17 cellular contexts compared by ENCODE assay signal in the genomic region with DNA sequence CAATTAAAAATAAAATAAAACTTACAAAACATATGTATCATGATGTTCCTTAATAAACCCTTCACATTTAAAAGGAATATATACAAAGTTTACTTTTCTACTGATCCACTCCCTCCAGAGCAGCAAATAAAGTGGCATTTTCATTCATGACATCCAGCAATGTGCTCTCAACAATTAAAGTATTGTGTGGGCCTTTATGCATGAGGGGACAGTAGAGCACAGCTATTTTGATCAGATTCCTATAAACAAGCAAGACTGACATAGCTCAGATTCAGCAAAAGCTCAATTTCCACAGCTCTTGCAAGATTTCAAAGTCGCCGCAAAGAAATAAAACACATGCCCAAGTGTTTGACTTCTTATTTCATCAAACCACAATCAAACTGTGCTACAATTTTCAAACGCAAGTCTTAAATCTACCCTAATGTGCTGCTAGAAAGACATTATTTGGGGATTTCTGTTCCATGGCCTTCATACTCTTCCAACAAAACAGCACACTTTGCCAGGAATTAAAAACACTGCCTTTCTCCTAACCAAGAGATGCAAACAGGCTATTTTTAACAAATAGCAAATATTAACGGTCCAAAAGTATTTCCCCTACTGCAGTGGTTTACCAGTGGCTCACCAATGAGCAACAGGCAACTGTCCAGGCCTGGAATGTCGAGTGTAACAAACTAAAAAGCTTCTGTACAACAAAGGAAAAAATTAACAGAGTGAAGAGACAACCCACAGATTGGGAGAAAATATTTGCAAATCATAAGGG. TPM values are rescaled to one million over a fixed set of nuclear protein-coding genes. Genes with fewer than 3 reads are reported as not detected.
DNase-seq lines count a peak whose midpoint lies in the region; ATAC-seq, FAIRE-seq and TF ChIP-seq lines count a peak whose summit lies in the region.
"Had no signal": no experiment of that assay in that cellular context is flagged by ENCODE, and none has a peak within 500 bp of the region (broad histone marks: within the 10 kb centered on the region; RNA-seq: fewer than 3 reads in every experiment).

No MANE protein-coding gene starts in this region.

- 72 to 76% methylated on average over 5 of the region's 5 CpGs for WGBS in pancreas, 2 donors

- H3K27me3 ChIP-seq in BJ (ENCODE audit: control insufficient read depth, insufficient read depth, low read length) (no peaks in the 10 kb centered on the region), pancreas (no peaks in the 10 kb centered on the region)
- H3K27me3 ChIP-seq: adrenal gland, heart right ventricle had no signal

- peaks cover 0 to 7% (median 0%) of the 10 kb centered on the region in 3 donors for H3K4me1 ChIP-seq in pancreas
- H3K4me1 ChIP-seq: adrenal gland, parathyroid adenoma had no signal

- no peak for FAIRE-seq in pancreas (lab: Jason Lieb, UNC)
- FAIRE-seq: colon, urothelium cell line had no signal

- peak; percentile 9 for DNase-seq in BJ (ENCODE audit: low read depth)
- DNase-seq in SK-N-MC (ENCODE audit: low read depth, low spot score), result no peak
- peak; percentile 67 for DNase-seq in fibroblast of villous mesenchyme (ENCODE audit: low read depth)
- no peak for DNase-seq in pancreas
- no peak for DNase-seq in SW480 (ENCODE audit: low spot score)
- DNase-seq in NK-92 treated with Interleukin-12 subunit alpha and Interleukin-12 subunit beta, amount 100 ng/mL, for 24 hours (lab: John Stamatoyannopoulos, UW), result no peak
- no peak for DNase-seq in NOMO-1 treated with dmso at 0.1 percent for 144 hours (lab: John Stamatoyannopoulos, UW; ENCODE audit: unreplicated experiment)
- DNase-seq: activated CD4-positive, alpha-beta T cell treated with anti-CD3 and anti-CD28 coated beads, Interleukin-2, amount 10 ng/mL, durations not matched to agents 24 days and 14 days; adrenal gland; heart right ventricle; NCI-H1694; NCI-H446 treated with DMSO at 0.1 percent for 48 hours; stimulated activated naive CD4-positive, alpha-beta T cell treated with Interleukin-2 at 50 U/mL for 16 hours had no signal

- CTCF ChIA-PET in BJ (lab: Yijun Ruan, JAX), result interaction anchor here (0.8 to 1.0 kb wide), 2 partner anchors 24 to 33 kb away, joined by 3 read pairs; no protein-coding TSS in a partner anchor

- H3K4me3 ChIP-seq in BJ (ENCODE audit: low read depth, low read length) (no peak overlapping the region), SK-N-MC (no peak overlapping the region), fibroblast of villous mesenchyme (ENCODE audit: low read depth, low read length) (no peak overlapping the region), pancreas (no peak overlapping the region)
- H3K4me3 ChIP-seq: adrenal gland, heart right ventricle had no signal

- H3K36me3 ChIP-seq in BJ (ENCODE audit: control insufficient read depth, insufficient read depth, low read length) (no peaks in the 10 kb centered on the region), SK-N-MC (ENCODE audit: insufficient read depth, low read length) (no peaks in the 10 kb centered on the region), pancreas (no peaks in the 10 kb centered on the region)
- H3K36me3 ChIP-seq: adrenal gland had no signal

- no peak overlapping the region for H3K9ac ChIP-seq in SK-N-MC (ENCODE audit: insufficient read length)
- H3K9ac ChIP-seq: parathyroid adenoma had no signal

- peak in 1 of 4 donors; percentile 32 for ATAC-seq in pancreas
- no peak for ATAC-seq in GM19463 (IDR thresholded peaks at IDR 0.05; ENCODE audit: unreplicated experiment)
- ATAC-seq: heart right ventricle had no signal

- POLR2A ChIA-PET in BJ (lab: Charles Lee), result no interaction called here

- no peak for TF ChIP-seq CTCF in BJ (IDR thresholded peaks at IDR 0.05; ENCODE audit: insufficient read depth, low read depth, low read length)
- no peak for TF ChIP-seq CTCF in fibroblast of villous mesenchyme (IDR thresholded peaks at IDR 0.05; ENCODE audit: insufficient read depth, low read depth, low read length)
- no peak for TF ChIP-seq CTCF in pancreas (IDR thresholded peaks at IDR 0.05)

- 0 out of 2 replicates have a peak overlapping the region, but pooled peaks have one; percentile 33 for H3K27ac ChIP-seq in SK-N-MC
- peak overlapping the region in 3 of 4 donors; percentile 24 to 42 (median 25) for H3K27ac ChIP-seq in pancreas
- H3K27ac ChIP-seq: adrenal gland, heart right ventricle, parathyroid adenoma had no signal

- H3K9me3 ChIP-seq in SK-N-MC (ENCODE audit: low read depth, low read length) (no peaks in the 10 kb centered on the region), pancreas (no peaks in the 10 kb centered on the region)
- H3K9me3 ChIP-seq: adrenal gland, heart right ventricle had no signal

- intact Hi-C loops in pancreas (cut with DNase I), result no loop called here

RNA-seq across cellular contexts. Expression of a gene that starts 52.3 kb away (rescaled TPM):
- polyA plus RNA-seq in BJ (2011; rRNA removed) (2.7 and 3.0 TPM in 2 replicates), pancreas (1 to 10 TPM; 2.7 to 5.5 TPM)
- polyA minus RNA-seq in BJ (2011; rRNA and poly(A)+ RNA removed), result 5.2 and 7.4 TPM in 2 replicates
- total RNA-seq in fibroblast of villous mesenchyme (8.7 and 22.9 TPM in 2 replicates), pancreas (10 to 100 TPM in 1 of 6 donors, 1 to 10 TPM in 5; 3.1 to 21.3 (median 4.6) TPM)

Comparison
In these comparisons a context has a peak if more than half of its experiments do, and no peak if none do; other contexts are left out.
1. DNase-seq: peak in BJ (single experiment) and fibroblast of villous mesenchyme (single experiment); none in SK-N-MC (single experiment), pancreas (0 of 6), SW480 (single experiment), NK-92 treated with Interleukin-12 subunit alpha and Interleukin-12 subunit beta, amount 100 ng/mL, for 24 hours (single experiment) and NOMO-1 treated with dmso at 0.1 percent for 144 hours (single experiment).